Comparison of ENCODE assay signal across 25 cellular contexts in genomic region chr3:112417696-112418318, GRCh38.
"Had no signal": no experiment of that assay in that cellular context is flagged by ENCODE, and none has a peak within 500 bp of the region (broad histone marks: within the 10 kb centered on the region; RNA-seq: fewer than 3 reads in every experiment).

No MANE protein-coding gene starts in this region.

- ATAC-seq: activated T-cell treated with anti-CD3 and anti-CD28 coated beads, Interleukin-2, amount 50 U/mL, for 72 hours; gastrocnemius medialis; left lobe of liver; lower lobe of right lung; right lobe of liver; T-helper 17 cell had no signal

- H3K36me3 ChIP-seq: gastrocnemius medialis, lower lobe of right lung, ovary, right lobe of liver, transverse colon, WERI-Rb-1 had no signal

- H3K27me3 Mint-ChIP-seq: activated naive CD8-positive, alpha-beta T cell; naive B cell had no signal

- H3K4me1 Mint-ChIP-seq: nephron progenitor cell, T-helper 17 cell had no signal

- H3K9me3 ChIP-seq: gastrocnemius medialis, lower lobe of right lung, ovary, right lobe of liver, transverse colon had no signal

- H3K36me3 Mint-ChIP-seq: activated naive CD8-positive, alpha-beta T cell had no signal

- H3K4me3 Mint-ChIP-seq: activated naive CD8-positive, alpha-beta T cell; activated T-cell treated with anti-CD3 and anti-CD28 coated beads, Interleukin-2, amount 50 U/mL, for 72 hours; naive B cell; nephron progenitor cell; T-helper 17 cell had no signal

- FAIRE-seq: colon had no signal

- DNase-seq: activated CD4-positive, alpha-beta T cell treated with anti-CD3 and anti-CD28 coated beads for 1 hour; activated CD4-positive, alpha-beta T cell treated with anti-CD3 and anti-CD28 coated beads, Interleukin-2, amount 50 U/mL, for 1 hour; activated naive CD4-positive, alpha-beta T cell; activated T-cell treated with anti-CD3 and anti-CD28 coated beads for 4 hours; activated T-cell treated with anti-CD3 and anti-CD28 coated beads, Interleukin-2, amount 50 U/mL, for 72 hours; anterior cingulate cortex; effector CD8-positive, alpha-beta T cell; gastrocnemius medialis; glutamatergic neuron; kidney glomerular epithelial cell; lower lobe of right lung; naive B cell; nephron progenitor cell; ovary; right lobe of liver; stimulated activated CD4-positive, alpha-beta T cell treated with anti-CD3 and anti-CD28 coated beads, Interleukin-2, amount 100 ng/mL, for 48 hours; stimulated activated naive CD4-positive, alpha-beta T cell treated with Interleukin-2 at 50 U/mL for 16 hours; T-helper 17 cell; T1000; transverse colon; WERI-Rb-1 had no signal

- H3K4me3 ChIP-seq: gastrocnemius medialis, lower lobe of right lung, ovary, right lobe of liver, transverse colon had no signal

- H3K27ac Mint-ChIP-seq: activated naive CD8-positive, alpha-beta T cell; nephron progenitor cell; progenitor cell of endocrine pancreas; T-helper 17 cell had no signal

- H3K4me1 ChIP-seq: gastrocnemius medialis, lower lobe of right lung, right lobe of liver had no signal

- H3K27me3 ChIP-seq: gastrocnemius medialis, ovary, right lobe of liver, transverse colon had no signal

- H3K27ac ChIP-seq: gastrocnemius medialis, lower lobe of right lung, ovary, right lobe of liver, transverse colon, WERI-Rb-1 had no signal
